Comparison of ENCODE assay signal across 8 cellular contexts in genomic region chrX:102599950-102600579, GRCh38. TPM values are rescaled to one million over a fixed set of nuclear protein-coding genes. Genes with fewer than 3 reads are reported as not detected.
DNase-seq lines count a peak whose midpoint lies in the region; ATAC-seq and TF ChIP-seq lines count a peak whose summit lies in the region.

No MANE protein-coding gene starts in this region.

- no peaks in the 10 kb centered on the region for H3K36me3 Mint-ChIP-seq in activated naive CD8-positive, alpha-beta T cell

- H3K27me3 Mint-ChIP-seq in activated naive CD8-positive, alpha-beta T cell: no peaks in the 10 kb centered on the region

- peaks cover 29% of the 10 kb centered on the region for H3K79me2 ChIP-seq in hepatocyte

- peak; percentile 14 for ATAC-seq in GM18909 (IDR thresholded peaks at IDR 0.05; ENCODE audit: poor library complexity, unreplicated experiment)
- peak; percentile 1 for ATAC-seq in HG03469 (IDR thresholded peaks at IDR 0.05; ENCODE audit: unreplicated experiment)
- peak; percentile 47 for ATAC-seq in sciatic nerve

- no peaks in the 10 kb centered on the region for H4K20me1 ChIP-seq in hepatocyte (ENCODE audit: insufficient read depth, poor library complexity, severe bottlenecking)

- H3K27ac Mint-ChIP-seq in activated naive CD8-positive, alpha-beta T cell: peak overlapping the region; percentile 98

- peak overlapping the region; percentile 79 for H3K4me2 ChIP-seq in hepatocyte

- no peaks in the 10 kb centered on the region for H3K4me1 ChIP-seq in hepatocyte (ENCODE audit: insufficient read depth)

- H3K9me3 ChIP-seq in AG04450 (ENCODE audit: control insufficient read depth, insufficient read depth, low read length): no peaks in the 10 kb centered on the region
- H3K9me3 ChIP-seq in hepatocyte (ENCODE audit: low read depth): no peaks in the 10 kb centered on the region

- 28% methylated on average over 6 of the region's 6 CpGs for WGBS in hepatocyte (ENCODE audit: low lambda C conversion rate, missing lambda C conversion rate)

- peak overlapping the region; percentile 80 for H3K4me3 ChIP-seq in AG04450 (ENCODE audit: low read depth, low read length)
- peak overlapping the region; percentile 65 for H3K4me3 ChIP-seq in hepatocyte

- CTCF ChIA-PET in AG04450 (lab: Charles Lee): interaction anchor here (1.8 kb wide), 1 partner anchor 235 kb away, joined by 13 read pairs; no protein-coding TSS in a partner anchor

- intact Hi-C loops in sciatic nerve (cut with DNase I): no loop called here

- DNase-seq in AG04450 (ENCODE audit: low read depth, low spot score): no peak
- DNase-seq in hepatocyte (ENCODE audit: low spot score): peak; percentile 12
- no peak for DNase-seq in sciatic nerve (ENCODE audit: low spot score)
- DNase-seq in activated CD8-positive, alpha-beta memory T cell treated with anti-CD3 and anti-CD28 coated beads, Interleukin-2, amount 50 U/mL, for 48 hours: no peak
- no peak for DNase-seq in NCI-H774 (lab: John Stamatoyannopoulos, UW)

- peak overlapping the region; percentile 100 for H3K4me3 Mint-ChIP-seq in activated naive CD8-positive, alpha-beta T cell

- H3K36me3 ChIP-seq in hepatocyte (replicated peaks; ENCODE audit: insufficient read depth, low read depth): no peaks in the 10 kb centered on the region

- H3K9me2 ChIP-seq in hepatocyte (replicated peaks; ENCODE audit: insufficient read depth): no peaks in the 10 kb centered on the region

- H3K27ac ChIP-seq in AG04450 (ENCODE audit: low read depth, low read length) (no peak overlapping the region), hepatocyte (peak overlapping the region; percentile 95)

- H3K27me3 ChIP-seq in AG04450 (ENCODE audit: control insufficient read depth, insufficient read depth, low read length): no peaks in the 10 kb centered on the region
- no peaks in the 10 kb centered on the region for H3K27me3 ChIP-seq in hepatocyte

- H3K4me1 Mint-ChIP-seq in activated naive CD8-positive, alpha-beta T cell (ENCODE audit: low read depth): peaks cover 30% of the 10 kb centered on the region

- peak; percentile 33 for TF ChIP-seq CTCF in AG04450 (IDR thresholded peaks at IDR 0.05; ENCODE audit: low read depth, low read length)
- TF ChIP-seq CTCF in hepatocyte (IDR thresholded peaks at IDR 0.05; ENCODE audit: poor library complexity): no peak

- peak overlapping the region; percentile 52 for H2AFZ ChIP-seq in hepatocyte

- POLR2A ChIA-PET in AG04450 (lab: Yijun Ruan, JAX): no interaction called here

- H3K9me3 Mint-ChIP-seq in activated naive CD8-positive, alpha-beta T cell (ENCODE audit: low read depth): no peaks in the 10 kb centered on the region

RNA-seq across cellular contexts. Expression of gene ARMCX5, which starts 0.8 kb away (rescaled TPM):
- polyA plus RNA-seq in AG04450 (2011; rRNA removed): 20.2 and 20.5 TPM in 2 replicates
- polyA minus RNA-seq in AG04450 (2011; rRNA and poly(A)+ RNA removed): 18.6 and 20.8 TPM in 2 replicates
- total RNA-seq in hepatocyte: 16.6 and 20.7 TPM in 2 replicates
- 10.6 and 13.5 TPM in 2 replicates for polyA plus RNA-seq in hepatocyte
- total RNA-seq in sciatic nerve: 7.4 TPM

RNA-seq across cellular contexts. Expression of gene GPRASP1, which starts 51.2 kb away (rescaled TPM):
- polyA plus RNA-seq in AG04450 (2011; rRNA removed) (2.2 and 2.7 TPM in 2 replicates), hepatocyte (1.9 and 3.3 TPM in 2 replicates)
- 3.7 and 5.0 TPM in 2 replicates for polyA minus RNA-seq in AG04450 (2011; rRNA and poly(A)+ RNA removed)
- total RNA-seq in hepatocyte (4.1 and 4.9 TPM in 2 replicates), sciatic nerve (26.7 TPM)
